Comparison of ENCODE assay signal across 8 cellular contexts in genomic region chr4:1072830-1073446, GRCh38. TPM values are rescaled to one million over a fixed set of nuclear protein-coding genes. Genes with fewer than 3 reads are reported as not detected.
DNase-seq lines count a peak whose midpoint lies in the region; ATAC-seq and TF ChIP-seq lines count a peak whose summit lies in the region.

No MANE protein-coding gene starts in this region.

- H3K9ac ChIP-seq in OCI-LY1 (ENCODE audit: low read length) (no peak overlapping the region), neuronal stem cell (ENCODE audit: low read depth, low read length, poor library complexity) (no peak overlapping the region)

- H4K20me1 ChIP-seq in OCI-LY1 (ENCODE audit: insufficient read depth, low read length), result no peaks in the 10 kb centered on the region

- peaks cover 20% of the 10 kb centered on the region for H3K27me3 Mint-ChIP-seq in activated T-cell treated with anti-CD3 and anti-CD28 coated beads, Interleukin-2, amount 50 U/mL, for 72 hours (ENCODE audit: low read depth)

- no peaks in the 10 kb centered on the region for H3K9me3 Mint-ChIP-seq in activated T-cell treated with anti-CD3 and anti-CD28 coated beads, Interleukin-2, amount 50 U/mL, for 72 hours

- no peak overlapping the region for H3K27ac ChIP-seq in OCI-LY1 (ENCODE audit: low read depth, low read length, poor library complexity, severe bottlenecking)
- no peak overlapping the region for H3K27ac ChIP-seq in neuronal stem cell (replicated peaks; ENCODE audit: low read length)
- no peak overlapping the region for H3K27ac ChIP-seq in upper lobe of right lung

- H3K36me3 ChIP-seq in OCI-LY1 (ENCODE audit: insufficient read depth, low read length) (no peaks in the 10 kb centered on the region), neuronal stem cell (replicated peaks in 1 of 2; ENCODE audit: control insufficient read depth in 2 of 2, insufficient read depth in 2 of 2, low read length in 2 of 2) (no peaks in the 10 kb centered on the region), upper lobe of right lung (no peaks in the 10 kb centered on the region)

- H3K27me3 ChIP-seq in OCI-LY1 (ENCODE audit: insufficient read depth, low read length) (no peaks in the 10 kb centered on the region), neuronal stem cell (ENCODE audit: control insufficient read depth in 3 of 3, insufficient read depth in 3 of 3, low read depth in 1 of 3, low read length in 3 of 3) (peaks cover 0 to 21% (median 0%) of the 10 kb centered on the region in 3 experiments), upper lobe of right lung (no peaks in the 10 kb centered on the region)

- intact Hi-C loops in upper lobe of right lung (cut with DNase I), result no loop called here

- H4K91ac ChIP-seq in neuronal stem cell (ENCODE audit: low read depth, low read length, poor library complexity), result no peak overlapping the region

- H3K4me3 Mint-ChIP-seq in activated T-cell treated with anti-CD3 and anti-CD28 coated beads, Interleukin-2, amount 50 U/mL, for 72 hours, result no peak overlapping the region

- H3K9me3 ChIP-seq in OCI-LY1 (ENCODE audit: low read length), result no peaks in the 10 kb centered on the region
- H3K9me3 ChIP-seq in neuronal stem cell (replicated peaks in 1 of 2; ENCODE audit: control insufficient read depth in 2 of 2, insufficient read depth in 1 of 2, low read depth in 1 of 2, low read length in 2 of 2), result peaks cover 2 to 4% of the 10 kb centered on the region in 2 donors
- no peaks in the 10 kb centered on the region for H3K9me3 ChIP-seq in upper lobe of right lung

- no peak overlapping the region for H2BK5ac ChIP-seq in neuronal stem cell (ENCODE audit: low read length)

- H3K9me2 ChIP-seq in OCI-LY1 (ENCODE audit: low read depth, low read length), result no peaks in the 10 kb centered on the region

- ATAC-seq in activated T-cell treated with anti-CD3 and anti-CD28 coated beads, Interleukin-2, amount 50 U/mL, for 72 hours (replicated peaks in 1 of 2), result peak; percentile 83 to 91
- peak; percentile 86 for ATAC-seq in upper lobe of right lung

- no CpG with 5 or more reads among the region's 11 CpGs for WGBS in neuronal stem cell (ENCODE audit: extremely low coverage in 2 of 2, insufficient read length in 2 of 2, insufficient replicate concordance in 1 of 2), 2 donors

- H3K4me1 ChIP-seq in OCI-LY1 (ENCODE audit: insufficient read depth, low read length, severe bottlenecking) (no peaks in the 10 kb centered on the region), neuronal stem cell (ENCODE audit: control insufficient read depth in 2 of 2, insufficient read depth in 1 of 2, low read depth in 1 of 2, low read length in 2 of 2) (no peaks in the 10 kb centered on the region), upper lobe of right lung (no peaks in the 10 kb centered on the region)

- TF ChIP-seq CTCF in OCI-LY1 (IDR thresholded peaks at IDR 0.05; ENCODE audit: low read length) (peak; percentile 51), upper lobe of right lung (IDR thresholded peaks at IDR 0.05) (peak; percentile 69)

- H3F3A ChIP-seq in OCI-LY1 (ENCODE audit: insufficient read depth, low read length), result no peaks in the 10 kb centered on the region

- no peak overlapping the region for H4K8ac ChIP-seq in neuronal stem cell (ENCODE audit: low read depth, low read length)

- no peak overlapping the region for H3K4me3 ChIP-seq in OCI-LY1 (ENCODE audit: low read depth, low read length, poor library complexity, severe bottlenecking)
- no peak overlapping the region for H3K4me3 ChIP-seq in neuronal stem cell (ENCODE audit: low read length in 2 of 2)
- H3K4me3 ChIP-seq in upper lobe of right lung, result no peak overlapping the region

- H2BK15ac ChIP-seq in neuronal stem cell (ENCODE audit: low read length), result no peak overlapping the region

- no peak overlapping the region for H3K18ac ChIP-seq in neuronal stem cell (ENCODE audit: low read length)

- H2BK12ac ChIP-seq in neuronal stem cell (ENCODE audit: low read length), result no peak overlapping the region

- no peak overlapping the region for H3K14ac ChIP-seq in neuronal stem cell (ENCODE audit: low read length)

- no peak overlapping the region for H3K4me2 ChIP-seq in OCI-LY1 (ENCODE audit: low read length)
- no peak overlapping the region for H3K4me2 ChIP-seq in neuronal stem cell (ENCODE audit: insufficient read depth, low read length, poor library complexity, severe bottlenecking)

- H2BK120ac ChIP-seq in neuronal stem cell (ENCODE audit: low read depth, low read length), result no peak overlapping the region

- H2AFZ ChIP-seq in OCI-LY1 (ENCODE audit: low read length) (no peak overlapping the region), neuronal stem cell (ENCODE audit: low read length) (peak overlapping the region; percentile 8)

- no peaks in the 10 kb centered on the region for H3K79me2 ChIP-seq in OCI-LY1 (ENCODE audit: insufficient read depth, low read length)

- H3K4ac ChIP-seq in neuronal stem cell (ENCODE audit: low read length), result no peak overlapping the region

- peaks cover 15% of the 10 kb centered on the region for H3K4me1 Mint-ChIP-seq in activated T-cell treated with anti-CD3 and anti-CD28 coated beads, Interleukin-2, amount 50 U/mL, for 72 hours (ENCODE audit: low read depth)

- H3K27ac Mint-ChIP-seq in activated T-cell treated with anti-CD3 and anti-CD28 coated beads, Interleukin-2, amount 50 U/mL, for 72 hours, result no peak overlapping the region

- H2AK5ac ChIP-seq in neuronal stem cell (ENCODE audit: low read depth, low read length), result no peak overlapping the region

- DNase-seq in AML-193 (lab: John Stamatoyannopoulos, UW) (peak; percentile 84 to 90), H4 (ENCODE audit: low spot score) (peak; percentile 81), fibroblast of peridontal ligament (ENCODE audit: extremely low read depth) (peak; percentile 50), neuronal stem cell (ENCODE audit: low spot score) (peak; percentile 27), upper lobe of right lung (peak; percentile 62), NCI-H187 treated with DMSO at 0.1 percent for 48 hours (lab: John Stamatoyannopoulos, UW) (no peak)
- DNase-seq in activated T-cell treated with anti-CD3 and anti-CD28 coated beads, Interleukin-2, amount 50 U/mL, for 72 hours, result peak; percentile 49 to 59

- H3K79me1 ChIP-seq in neuronal stem cell (ENCODE audit: low read depth, low read length), result no peaks in the 10 kb centered on the region

- no peak overlapping the region for H3K23ac ChIP-seq in neuronal stem cell (ENCODE audit: low read depth, low read length, poor library complexity)

- H3K36me3 Mint-ChIP-seq in activated T-cell treated with anti-CD3 and anti-CD28 coated beads, Interleukin-2, amount 50 U/mL, for 72 hours (ENCODE audit: insufficient read depth in 2 of 2), result no peaks in the 10 kb centered on the region

RNA-seq across cellular contexts. Expression of gene RNF212, which starts 40.4 kb away (rescaled TPM):
- not detected in 2 replicates for total RNA-seq in H4 (2014; rRNA removed; shearing (Covaris generic))
- total RNA-seq in activated T-cell treated with anti-CD3 and anti-CD28 coated beads, Interleukin-2, amount 50 U/mL, for 72 hours, result 1 to 10 TPM; 2.3 to 3.9 TPM
- polyA plus RNA-seq in neuronal stem cell (2013, experiment 1 of 2), result 5.1 TPM
- polyA plus RNA-seq in neuronal stem cell (2013, experiment 2 of 2), result 5.5 TPM
- 6.9 TPM for total RNA-seq in upper lobe of right lung
